Comparison of ENCODE assay signal across 12 cellular contexts in the genomic region with DNA sequence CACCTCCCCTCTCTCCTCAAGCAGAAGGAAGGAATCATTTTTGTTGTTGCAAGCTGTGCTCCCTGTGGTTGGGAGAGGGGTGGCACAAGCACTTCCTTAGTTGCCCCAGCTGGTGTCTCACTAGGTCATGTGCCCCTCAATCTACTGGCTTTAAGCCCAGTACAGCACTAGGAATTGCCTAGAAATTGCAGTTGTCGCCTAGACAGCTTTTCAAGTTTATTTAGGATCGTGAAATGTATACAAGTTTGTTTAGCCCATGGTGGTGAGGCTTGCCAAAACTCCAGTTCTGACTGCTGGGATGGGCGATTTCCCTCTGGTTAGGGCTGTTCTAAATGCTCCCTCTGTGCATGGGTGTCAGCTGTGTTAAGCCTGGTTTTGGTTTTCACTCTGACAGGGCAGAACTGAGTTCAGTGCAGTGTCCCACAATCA.
DNase-seq lines count a peak whose midpoint lies in the region; ATAC-seq and TF ChIP-seq lines count a peak whose summit lies in the region.
"Had no signal": no experiment of that assay in that cellular context is flagged by ENCODE, and none has a peak within 500 bp of the region (broad histone marks: within the 10 kb centered on the region; RNA-seq: fewer than 3 reads in every experiment).

No MANE protein-coding gene starts in this region.

- no peak overlapping the region for H3K4me2 ChIP-seq in mesendoderm (ENCODE audit: low read length)

- no peaks in the 10 kb centered on the region for H3K79me2 ChIP-seq in mesendoderm (ENCODE audit: control insufficient read depth, insufficient read depth, low read length)

- H4K8ac ChIP-seq in mesendoderm (ENCODE audit: low read depth, low read length), result no peak overlapping the region

- H3K27ac ChIP-seq in SJCRH30 (no peak overlapping the region), mesendoderm (ENCODE audit: low read depth, low read length) (no peak overlapping the region)
- H3K27ac ChIP-seq: thoracic aorta had no signal

- no peak overlapping the region for H3K18ac ChIP-seq in mesendoderm (ENCODE audit: low read length)

- H3K9me3 Mint-ChIP-seq in activated T-cell treated with anti-CD3 and anti-CD28 coated beads, Interleukin-2, amount 50 U/mL, for 72 hours, result no peaks in the 10 kb centered on the region
- H3K9me3 Mint-ChIP-seq: activated T-helper 17 cell treated with anti-CD3 and anti-CD28 coated beads, Interleukin-2, amount 50 U/mL, for 72 hours; nephron; T-helper 1 cell treated with Interleukin-12 subunit alpha and Interleukin-12 subunit beta and Interleukin-4 antibody, amounts not matched to agents 30 μg/mL and 1 μg/mL, for 36 hours had no signal

- no peak overlapping the region for H3K27ac Mint-ChIP-seq in activated T-cell treated with anti-CD3 and anti-CD28 coated beads, Interleukin-2, amount 50 U/mL, for 72 hours
- H3K27ac Mint-ChIP-seq: activated T-helper 17 cell treated with anti-CD3 and anti-CD28 coated beads, Interleukin-2, amount 50 U/mL, for 72 hours; nephron; T-helper 1 cell treated with Interleukin-12 subunit alpha and Interleukin-12 subunit beta and Interleukin-4 antibody, amounts not matched to agents 30 μg/mL and 1 μg/mL, for 36 hours had no signal

- DNase-seq in GF-D8 (lab: John Stamatoyannopoulos, UW) (peak; percentile 29), KBM-7 (peak; percentile 35), SJCRH30 (peak; percentile 46 to 62), mesendoderm (peak; percentile 32), HPDE6-E6E7 (ENCODE audit: extremely low spot score) (no peak), GM13977 (ENCODE audit: low spot score) (no peak)
- DNase-seq in activated T-cell treated with anti-CD3 and anti-CD28 coated beads, Interleukin-2, amount 50 U/mL, for 72 hours, result no peak
- DNase-seq: activated CD4-positive, alpha-beta T cell treated with anti-CD3 and anti-CD28 coated beads for 48 hours had no signal

- H2AK5ac ChIP-seq in mesendoderm (ENCODE audit: low read length), result no peak overlapping the region

- in situ Hi-C loops in KBM-7 (cut with MboI; ENCODE audit: low pct_unique_long_range_greater_than_20kb, low sequenced_read_pairs) (no loop called here), GM13977 (cut with MboI; ENCODE audit: low pct_unique_long_range_greater_than_20kb, low sequenced_read_pairs, unreplicated experiment) (no loop called here)

- no CpG with 5 or more reads among the region's 3 CpGs for WGBS in mesendoderm (ENCODE audit: extremely low coverage, insufficient coverage, low lambda C conversion rate)

- H4K5ac ChIP-seq in mesendoderm (ENCODE audit: low read length), result no peak overlapping the region

- H3K4me1 Mint-ChIP-seq in activated T-cell treated with anti-CD3 and anti-CD28 coated beads, Interleukin-2, amount 50 U/mL, for 72 hours (ENCODE audit: low read depth), result no peaks in the 10 kb centered on the region
- H3K4me1 Mint-ChIP-seq: activated T-helper 17 cell treated with anti-CD3 and anti-CD28 coated beads, Interleukin-2, amount 50 U/mL, for 72 hours had no signal

- H2BK120ac ChIP-seq in mesendoderm (ENCODE audit: low read depth, low read length), result no peak overlapping the region

- H3K36me3 Mint-ChIP-seq in activated T-cell treated with anti-CD3 and anti-CD28 coated beads, Interleukin-2, amount 50 U/mL, for 72 hours (ENCODE audit: insufficient read depth in 2 of 2), result no peaks in the 10 kb centered on the region

- H3K4me3 Mint-ChIP-seq in activated T-cell treated with anti-CD3 and anti-CD28 coated beads, Interleukin-2, amount 50 U/mL, for 72 hours, result no peak overlapping the region
- H3K4me3 Mint-ChIP-seq: activated T-helper 17 cell treated with anti-CD3 and anti-CD28 coated beads, Interleukin-2, amount 50 U/mL, for 72 hours; nephron; T-helper 1 cell treated with Interleukin-12 subunit alpha and Interleukin-12 subunit beta and Interleukin-4 antibody, amounts not matched to agents 30 μg/mL and 1 μg/mL, for 36 hours had no signal

- H3K27me3 Mint-ChIP-seq in activated T-cell treated with anti-CD3 and anti-CD28 coated beads, Interleukin-2, amount 50 U/mL, for 72 hours (ENCODE audit: low read depth), result no peaks in the 10 kb centered on the region

- no peak overlapping the region for H3K9ac ChIP-seq in mesendoderm (ENCODE audit: low read length)

- H3K79me1 ChIP-seq in mesendoderm (ENCODE audit: low read length), result no peaks in the 10 kb centered on the region

- no peak for ATAC-seq in activated T-cell treated with anti-CD3 and anti-CD28 coated beads, Interleukin-2, amount 50 U/mL, for 72 hours (replicated peaks in 1 of 2)
- ATAC-seq: activated T-helper 17 cell treated with anti-CD3 and anti-CD28 coated beads, Interleukin-2, amount 50 U/mL, for 72 hours had no signal

- no peak overlapping the region for H3K23ac ChIP-seq in mesendoderm (ENCODE audit: low read length)

- TF ChIP-seq CTCF in GM13977 (IDR thresholded peaks at IDR 0.05; ENCODE audit: extremely low read depth, insufficient read depth, missing control alignments), result no peak

- no peaks in the 10 kb centered on the region for H3K9me3 ChIP-seq in SJCRH30 (replicated peaks)
- H3K9me3 ChIP-seq: thoracic aorta had no signal

- no peaks in the 10 kb centered on the region; the same call in 1 of the 2 replicates for H3K4me1 ChIP-seq in SJCRH30
- no peaks in the 10 kb centered on the region for H3K4me1 ChIP-seq in mesendoderm (ENCODE audit: control insufficient read depth, low read depth, low read length)

- H3K56ac ChIP-seq in mesendoderm (ENCODE audit: low read length), result no peak overlapping the region

- H2BK5ac ChIP-seq in mesendoderm (ENCODE audit: low read length), result no peak overlapping the region

- no peak overlapping the region for H3K4ac ChIP-seq in mesendoderm (ENCODE audit: low read depth, low read length)

- H3K36me3 ChIP-seq in SJCRH30 (no peaks in the 10 kb centered on the region), mesendoderm (ENCODE audit: control insufficient read depth, insufficient read depth, low read length) (no peaks in the 10 kb centered on the region)
- H3K36me3 ChIP-seq: thoracic aorta had no signal

- H3K27me3 ChIP-seq in SJCRH30 (no peaks in the 10 kb centered on the region), mesendoderm (ENCODE audit: insufficient read depth, low read length, poor library complexity) (no peaks in the 10 kb centered on the region)

- H2BK15ac ChIP-seq in mesendoderm (replicated peaks; ENCODE audit: low read depth), result no peak overlapping the region

- H3K4me3 ChIP-seq in SJCRH30 (no peak overlapping the region), mesendoderm (ENCODE audit: low read length) (no peak overlapping the region)
- H3K4me3 ChIP-seq: thoracic aorta had no signal

Comparison
In these comparisons a context has a peak if more than half of its experiments do, and no peak if none do; other contexts are left out.
1. DNase-seq: peak in GF-D8 (single experiment), KBM-7 (single experiment), SJCRH30 (2 of 2) and mesendoderm (single experiment); none in HPDE6-E6E7 (single experiment), activated T-cell treated with anti-CD3 and anti-CD28 coated beads, Interleukin-2, amount 50 U/mL, for 72 hours (0 of 2) and GM13977 (single experiment).